1 cellular context compared by ENCODE assay signal in genomic region chr3:9028134-9028533, GRCh38.
TF ChIP-seq lines count a peak whose summit lies in the region.

No MANE protein-coding gene starts in this region.

TF ChIP-seq in GM23338, 12 proteins besides CTCF, POLR2A, EP300 and RAD21 (continued from another document):
- TF ChIP-seq REST (IDR thresholded peaks at IDR 0.05; ENCODE audit: unreplicated experiment), result no peak
